ENCODE assay signal across 10 cellular contexts in the genomic region with DNA sequence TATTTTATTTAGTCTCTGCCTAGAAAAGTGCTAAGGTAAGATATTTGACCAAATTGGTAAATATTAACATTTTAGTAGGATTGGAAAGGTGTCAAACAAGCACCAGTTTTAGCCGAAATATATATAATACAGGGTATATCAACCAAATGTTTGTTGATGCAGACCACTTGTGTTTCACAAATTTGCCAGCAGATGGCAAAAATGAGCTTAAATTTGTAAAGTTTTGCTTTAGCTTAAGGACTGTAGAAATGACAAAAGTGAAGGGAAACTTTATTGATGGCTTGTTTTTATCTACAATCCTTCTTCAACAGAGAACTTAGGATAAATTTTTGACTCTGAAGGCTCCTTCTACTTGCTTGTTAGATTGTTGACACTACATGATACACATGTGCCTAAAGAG. TPM values are rescaled to one million over a fixed set of nuclear protein-coding genes. Genes with fewer than 3 reads are reported as not detected.
A peak's percentile ranks its signal among the peaks of the same experiment; 100 is the strongest.
DNase-seq lines count a peak whose midpoint lies in the region; ATAC-seq, FAIRE-seq and TF ChIP-seq lines count a peak whose summit lies in the region.
"Had no signal": no experiment of that assay in that cellular context is flagged by ENCODE, and none has a peak within 500 bp of the region (broad histone marks: within the 10 kb centered on the region; RNA-seq: fewer than 3 reads in every experiment).

No MANE protein-coding gene starts in this region.

- POLR2A ChIA-PET in Panc1 (lab: Charles Lee), result interaction anchor here (0.6 to 0.7 kb wide), 3 partner anchors 608 to 1052 kb away, joined by 3 to 16 read pairs (median 6); no protein-coding TSS in a partner anchor
- POLR2A ChIA-PET in K562 (lab: Yijun Ruan, JAX), result no interaction called here

- intact Hi-C loops in Panc1 (cut with micrococcal nuclease; ENCODE audit: unreplicated experiment) (loop anchor here (1.0 kb wide), 1 partner anchor 885 kb away; no protein-coding TSS in a partner anchor), K562 (cut with micrococcal nuclease) (loop anchor here (1.0 kb wide), 1 partner anchor 885 kb away; no protein-coding TSS in a partner anchor), thyroid gland (cut with DNase I) (loop anchor here (5.0 kb wide), 1 partner anchor 884 kb away; no protein-coding TSS in a partner anchor)

- TF ChIP-seq RAD21 in K562 (CRISPR knock-in tag; conservative IDR thresholded peaks at IDR 0.05 in 1 of 2, IDR thresholded peaks at IDR 0.05 in 1 of 2) (peak; percentile 57 to 66; a peak in 3 of 4 replicates), liver (IDR thresholded peaks at IDR 0.05) (peak; percentile 67 to 74)

- FAIRE-seq in H54 (lab: Jason Lieb, UNC) (peak; percentile 94), K562 (lab: Jason Lieb, UNC) (peak; percentile 73)

- no peaks in the 10 kb centered on the region for H4K20me1 ChIP-seq in K562 (replicated peaks; ENCODE audit: control insufficient read depth, insufficient read depth, low read length)

- WGBS in K562 (ENCODE audit: insufficient coverage, low coverage, missing lambda C conversion rate), result 0% methylated on average over 1 of the region's 1 CpG
- WGBS in liver, result 32% methylated on average over 1 of the region's 1 CpG
- WGBS in thyroid gland, 2 donors, result 56 to 63% methylated on average over 1 of the region's 1 CpG

- no peak overlapping the region for H3K4me2 ChIP-seq in K562 (ENCODE audit: insufficient read depth, low read length)

- H3K27me3 ChIP-seq in Panc1 (ENCODE audit: control insufficient read depth, insufficient read depth, low read length) (peaks cover 3% of the 10 kb centered on the region; the same call in 1 of the 2 replicates), K562 (ENCODE audit: control insufficient read depth in 2 of 2, insufficient read depth in 2 of 2, low read length in 2 of 2) (no peaks in the 10 kb centered on the region; a peak in 1 of 5 replicates), liver (ENCODE audit: control insufficient read depth in 4 of 4, insufficient read depth in 4 of 4, low read length in 3 of 4) (peaks cover 0 to 2% (median 0%) of the 10 kb centered on the region in 4 donors), thyroid gland (no peaks in the 10 kb centered on the region)

- H3K4me3 ChIP-seq in Panc1 (ENCODE audit: low read depth in 2 of 2, low read length in 2 of 2) (no peak overlapping the region), K562 (no peak overlapping the region), liver (ENCODE audit: low read depth in 1 of 3, low read length in 3 of 3) (no peak overlapping the region), thyroid gland (replicated peaks in 1 of 3) (no peak overlapping the region)
- H3K4me3 ChIP-seq: skin epidermis had no signal

- TF ChIP-seq CTCF in Panc1 (IDR thresholded peaks at IDR 0.05), result peak; percentile 65; the same call in 1 of the 2 replicates
- TF ChIP-seq CTCF in K562 (IDR thresholded peaks at IDR 0.05 in 2 of 3, conservative IDR thresholded peaks at IDR 0.05 in 1 of 3; ENCODE audit: insufficient read depth in 2 of 3, low read depth in 1 of 3, low read length in 3 of 3), result peak in 2 of 3 experiments; percentile 35 to 69; a peak in 3 of 6 replicates
- peak; percentile 56 for TF ChIP-seq CTCF in liver (IDR thresholded peaks at IDR 0.05; ENCODE audit: low read depth, low read length, missing input control)
- TF ChIP-seq CTCF in thyroid gland (IDR thresholded peaks at IDR 0.05), result peak in 5 of 6 experiments; percentile 19 to 65 (median 53)

- H3K79me2 ChIP-seq in K562 (ENCODE audit: control insufficient read depth, insufficient read depth, low read length), result peaks cover 2% of the 10 kb centered on the region

- in situ Hi-C loops in Panc1 (cut with HindIII; ENCODE audit: low pct_unique_long_range_greater_than_20kb, low sequenced_read_pairs) (no loop called here), K562 (cut with MboI) (loop anchor here (10.0 kb wide), 1 partner anchor 881 kb away; no protein-coding TSS in a partner anchor)

- H3K27ac ChIP-seq in Panc1 (ENCODE audit: low read length) (no peak overlapping the region), K562 (ENCODE audit: extremely low read depth, low read depth, low read length) (no peak overlapping the region), liver (ENCODE audit: low read depth in 1 of 2, low read length in 2 of 2) (no peak overlapping the region), thyroid gland (no peak overlapping the region)
- H3K27ac ChIP-seq: skin epidermis had no signal

- H2AFZ ChIP-seq in K562 (ENCODE audit: low read depth, low read length), result no peak overlapping the region

- peak; percentile 20 for DNase-seq in CMK (ENCODE audit: low read depth)
- no peak for DNase-seq in H54 (ENCODE audit: insufficient read length, low spot score)
- peak; percentile 22 for DNase-seq in Panc1 (ENCODE audit: low read depth, low spot score)
- peak; percentile 9 to 51 (median 22) for DNase-seq in K562 (ENCODE audit: extremely low read depth in 1 of 4, low spot score in 3 of 4)
- DNase-seq in thyroid gland, result peak; percentile 18 to 25

- no peaks in the 10 kb centered on the region for H3K9me1 ChIP-seq in K562 (ENCODE audit: control insufficient read depth, insufficient read depth, low read length)

- no peak for TF ChIP-seq POLR2A in H54 (IDR thresholded peaks at IDR 0.05; ENCODE audit: low read depth, low read length)
- TF ChIP-seq POLR2A in K562 (conservative IDR thresholded peaks at IDR 0.05), result no peak
- TF ChIP-seq POLR2A in thyroid gland (IDR thresholded peaks at IDR 0.05), result no peak

- peaks cover 6% of the 10 kb centered on the region; the same call in 1 of the 2 replicates for H3K4me1 ChIP-seq in Panc1 (ENCODE audit: control insufficient read depth, insufficient read depth, low read length)
- peaks cover 0 to 7% of the 10 kb centered on the region in 2 experiments; a peak in 2 of 5 replicates for H3K4me1 ChIP-seq in K562 (replicated peaks in 1 of 2; ENCODE audit: control insufficient read depth in 2 of 2, insufficient read depth in 2 of 2, low read length in 2 of 2)
- peaks cover 0 to 5% (median 1%) of the 10 kb centered on the region in 4 donors for H3K4me1 ChIP-seq in liver (ENCODE audit: control insufficient read depth in 4 of 4, insufficient read depth in 4 of 4, low read length in 3 of 4)
- peaks cover 4 to 5% of the 10 kb centered on the region in 2 donors for H3K4me1 ChIP-seq in thyroid gland

- H3K36me3 ChIP-seq in Panc1 (ENCODE audit: control insufficient read depth, insufficient read depth, low read length), result no peaks in the 10 kb centered on the region
- no peaks in the 10 kb centered on the region for H3K36me3 ChIP-seq in K562 (ENCODE audit: control insufficient read depth, insufficient read depth, low read length)
- H3K36me3 ChIP-seq in liver (ENCODE audit: control insufficient read depth in 4 of 4, insufficient read depth in 3 of 4, low read depth in 1 of 4, low read length in 3 of 4), result no peaks in the 10 kb centered on the region
- no peaks in the 10 kb centered on the region for H3K36me3 ChIP-seq in thyroid gland

- no peak for ATAC-seq in Panc1
- ATAC-seq in K562, result peak; percentile 41; the same call in 1 of the 3 replicates
- ATAC-seq in HG03045 (IDR thresholded peaks at IDR 0.05; ENCODE audit: unreplicated experiment), result no peak
- no peak for ATAC-seq in HG02884 (IDR thresholded peaks at IDR 0.05; ENCODE audit: unreplicated experiment)
- ATAC-seq: T-helper 17 cell had no signal

- CTCF ChIA-PET in Panc1 (lab: Charles Lee) (interaction anchor here (0.7 to 2.0 kb wide), 6 partner anchors 32 to 885 kb away, joined by 3 to 16 read pairs (median 6); no protein-coding TSS in a partner anchor), K562 (lab: Yijun Ruan, JAX; ENCODE audit: low intra/inter-chr PET ratio) (interaction anchor here (0.5 to 2.5 kb wide), 3 partner anchors 598 to 885 kb away, joined by 4 to 17 read pairs (median 6); no protein-coding TSS in a partner anchor)

- H3K9me3 ChIP-seq in Panc1 (ENCODE audit: control insufficient read depth, insufficient read depth, low read depth, low read length), result no peaks in the 10 kb centered on the region
- H3K9me3 ChIP-seq in K562 (replicated peaks; ENCODE audit: control insufficient read depth, insufficient read depth, low read depth, low read length), result 0 out of 2 replicates have a peak, but pooled peaks cover 1% of the 10 kb centered on the region
- H3K9me3 ChIP-seq in liver (ENCODE audit: control insufficient read depth in 4 of 4, low read length in 3 of 4), result no peaks in the 10 kb centered on the region
- H3K9me3 ChIP-seq in thyroid gland, result no peaks in the 10 kb centered on the region

- BruUV-seq in Panc1 (replicated peaks; lab: Mats Ljungman, UMichigan) (no TSS peak), K562 (replicated peaks; lab: Mats Ljungman, UMichigan) (no TSS peak)

- H3K9ac ChIP-seq in K562 (ENCODE audit: insufficient read depth in 1 of 2, low read depth in 2 of 2, low read length in 2 of 2), result no peak overlapping the region
- H3K9ac ChIP-seq in liver (ENCODE audit: low read depth in 1 of 2, low read length in 2 of 2), result no peak overlapping the region

- no peak for TF ChIP-seq EP300 in K562 (IDR thresholded peaks at IDR 0.05; ENCODE audit: low read length)

RNA-seq across cellular contexts. Expression of a gene that starts 4.8 kb away (rescaled TPM):
- total RNA-seq in Panc1 (2021; ENCODE audit: unreplicated experiment) (20.7 TPM), K562 (2014; rRNA removed) (25.2 and 25.6 TPM in 2 replicates), K562 (2014; rRNA removed; fragmentation: Illumina TruSeq; extraction: Trizol) (39.0 and 44.0 TPM in 2 replicates), K562 (2015; rRNA removed; fragmentation: Illumina TruSeq; extraction: Trizol) (35.3 and 39.1 TPM in 2 replicates), K562 (2021) (27.0 and 31.5 TPM in 2 replicates), liver (1 to 10 TPM; 6.9 to 9.8 TPM), thyroid gland (10 to 100 TPM; 12.7 to 17.2 (median 15.4) TPM)
- polyA plus RNA-seq in Panc1 (2012; ENCODE audit: insufficient read length), result 7.8 TPM
- 5.0 and 15.5 TPM in 2 replicates for total RNA-seq in K562 (2011; cell fraction: chromatin; rRNA removed; ENCODE audit: low replicate concordance)
- 4.3 and 5.4 TPM in 2 replicates for total RNA-seq in K562 (2011; cell fraction: nucleolus; rRNA removed)
- 7.3 and 10.8 TPM in 2 replicates for total RNA-seq in K562 (2011; cell fraction: nucleoplasm; rRNA removed)
- polyA plus RNA-seq in K562 (2011; rRNA removed) (19.4 and 31.6 TPM in 2 replicates), K562 (2014; fragmentation: Illumina TruSeq; extraction: Trizol) (25.9 and 32.7 TPM in 2 replicates), K562 (2014; fragmentation: Nextera tagmentation; extraction: Ambion mirVana) (10 to 100 TPM; 93.5 to 95.3 TPM), K562 (2014; rRNA removed) (17.5 and 18.4 TPM in 2 replicates), liver (10 to 100 TPM in 1 of 2 donors, 1 to 10 TPM in 1; 3.1 to 15.3 TPM)
- polyA plus RNA-seq in K562 (2011; cell fraction: cytosol; rRNA removed), result 7.3 and 12.8 TPM in 2 replicates
- 8.0 and 9.5 TPM in 2 replicates for polyA plus RNA-seq in K562 (2011; cell fraction: nucleus; rRNA removed)
- polyA plus RNA-seq in K562 (2012), result 12.7 and 18.9 TPM in 2 replicates
- 43.7 and 45.6 TPM in 2 replicates for polyA minus RNA-seq in K562 (2011; rRNA and poly(A)+ RNA removed)
- polyA minus RNA-seq in K562 (2011; cell fraction: cytosol; rRNA and poly(A)+ RNA removed), result 12.3 and 16.8 TPM in 2 replicates
- 12.4 and 14.1 TPM in 2 replicates for polyA minus RNA-seq in K562 (2011; cell fraction: nucleus; rRNA and poly(A)+ RNA removed)

RNA-seq across cellular contexts. Expression of a gene that starts 59.7 kb away (rescaled TPM):
- total RNA-seq in Panc1 (2021; ENCODE audit: unreplicated experiment) (not detected), K562 (2014; rRNA removed) (not detected in 2 replicates), K562 (2014; rRNA removed; fragmentation: Illumina TruSeq; extraction: Trizol) (not detected in 2 replicates), K562 (2015; rRNA removed; fragmentation: Illumina TruSeq; extraction: Trizol) (not detected in 2 replicates), K562 (2021) (not detected in 2 replicates), liver (not detected), thyroid gland (not detected)
- polyA plus RNA-seq in Panc1 (2012; ENCODE audit: insufficient read length), result not detected
- not detected in 2 replicates for total RNA-seq in K562 (2011; cell fraction: chromatin; rRNA removed; ENCODE audit: low replicate concordance)
- total RNA-seq in K562 (2011; cell fraction: nucleolus; rRNA removed), result not detected in 2 replicates
- total RNA-seq in K562 (2011; cell fraction: nucleoplasm; rRNA removed), result not detected in 2 replicates
- polyA plus RNA-seq in K562 (2011; rRNA removed) (not detected in 2 replicates), K562 (2014; fragmentation: Illumina TruSeq; extraction: Trizol) (not detected in 2 replicates), K562 (2014; fragmentation: Nextera tagmentation; extraction: Ambion mirVana) (not detected), K562 (2014; rRNA removed) (not detected in 2 replicates), liver (not detected)
- not detected in 2 replicates for polyA plus RNA-seq in K562 (2011; cell fraction: cytosol; rRNA removed)
- not detected in 2 replicates for polyA plus RNA-seq in K562 (2011; cell fraction: nucleus; rRNA removed)
- not detected in 2 replicates for polyA plus RNA-seq in K562 (2012)
- not detected in 2 replicates for polyA minus RNA-seq in K562 (2011; rRNA and poly(A)+ RNA removed)
- polyA minus RNA-seq in K562 (2011; cell fraction: cytosol; rRNA and poly(A)+ RNA removed), result not detected in 2 replicates
- polyA minus RNA-seq in K562 (2011; cell fraction: nucleus; rRNA and poly(A)+ RNA removed), result not detected in 2 replicates
- total RNA-seq: T-helper 17 cell had no signal
